In genomic region chr11:98711011-98711410, GRCh38 we compare ENCODE assay signal across 14 cellular contexts.
"Had no signal": no experiment of that assay in that cellular context is flagged by ENCODE, and none has a peak within 500 bp of the region (broad histone marks: within the 10 kb centered on the region; RNA-seq: fewer than 3 reads in every experiment).

No MANE protein-coding gene starts in this region.

- FAIRE-seq: kidney had no signal

- H3K9me3 ChIP-seq: gastrocnemius medialis, neutrophil had no signal

- H3K4me3 Mint-ChIP-seq: activated CD8-positive, alpha-beta T cell treated with anti-CD3 and anti-CD28 coated beads, Interleukin-2, amount 10 ng/mL, durations not matched to agents 7 days and 5 days; activated naive CD8-positive, alpha-beta T cell treated with anti-CD3 and anti-CD28 coated beads, Interleukin-2, amount 10 ng/mL, durations not matched to agents 7 days and 5 days; stimulated activated naive B cell treated with anti-CD40 and anti-IgM and Interleukin-4, amounts not matched to agents 10 μg/mL and 1 μg/mL and 100 μg/mL, for 72 hours; WTC11 had no signal

- H3K36me3 Mint-ChIP-seq: activated naive CD8-positive, alpha-beta T cell treated with anti-CD3 and anti-CD28 coated beads, Interleukin-2, amount 10 ng/mL, durations not matched to agents 7 days and 5 days; stimulated activated naive B cell treated with anti-CD40 and anti-IgM and Interleukin-4, amounts not matched to agents 10 μg/mL and 1 μg/mL and 100 μg/mL, for 72 hours had no signal

- H3K27me3 Mint-ChIP-seq: activated naive CD8-positive, alpha-beta T cell treated with anti-CD3 and anti-CD28 coated beads, Interleukin-2, amount 10 ng/mL, durations not matched to agents 7 days and 5 days; stimulated activated naive B cell treated with anti-CD40 and anti-IgM and Interleukin-4, amounts not matched to agents 10 μg/mL and 1 μg/mL and 100 μg/mL, for 72 hours had no signal

- H3K36me3 ChIP-seq: gastrocnemius medialis, neutrophil, spleen had no signal

- DNase-seq: activated CD4-positive, alpha-beta T cell treated with anti-CD3 and anti-CD28 coated beads for 48 hours; activated CD8-positive, alpha-beta memory T cell treated with anti-CD3 and anti-CD28 coated beads, Interleukin-2, amount 50 U/mL, for 48 hours; activated CD8-positive, alpha-beta T cell treated with anti-CD3 and anti-CD28 coated beads, Interleukin-2, amount 10 ng/mL, durations not matched to agents 7 days and 5 days; activated naive CD8-positive, alpha-beta T cell treated with anti-CD3 and anti-CD28 coated beads, Interleukin-2, amount 10 ng/mL, durations not matched to agents 7 days and 5 days; caudate nucleus; effector memory CD4-positive, alpha-beta T cell; gastrocnemius medialis; kidney; spleen; stimulated activated CD4-positive, alpha-beta T cell treated with anti-CD3 and anti-CD28 coated beads, Interleukin-1b, Interleukin-23, amount 100 ng/mL, for 48 hours; stimulated activated naive B cell treated with anti-CD40 and anti-IgM and Interleukin-4, amounts not matched to agents 10 μg/mL and 1 μg/mL and 100 μg/mL, for 72 hours had no signal

- H3K4me3 ChIP-seq: coronary artery, gastrocnemius medialis, spleen had no signal

- H3K27me3 ChIP-seq: gastrocnemius medialis, neutrophil, spleen had no signal

- ATAC-seq: activated CD8-positive, alpha-beta T cell treated with anti-CD3 and anti-CD28 coated beads, Interleukin-2, amount 10 ng/mL, durations not matched to agents 7 days and 5 days; gastrocnemius medialis; stimulated activated naive B cell treated with anti-CD40 and anti-IgM and Interleukin-4, amounts not matched to agents 10 μg/mL and 1 μg/mL and 100 μg/mL, for 72 hours; WTC11 had no signal

- H3K27ac ChIP-seq: coronary artery, gastrocnemius medialis, neutrophil, spleen had no signal

- H3K27ac Mint-ChIP-seq: activated CD8-positive, alpha-beta T cell treated with anti-CD3 and anti-CD28 coated beads, Interleukin-2, amount 10 ng/mL, durations not matched to agents 7 days and 5 days; activated naive CD8-positive, alpha-beta T cell treated with anti-CD3 and anti-CD28 coated beads, Interleukin-2, amount 10 ng/mL, durations not matched to agents 7 days and 5 days; stimulated activated naive B cell treated with anti-CD40 and anti-IgM and Interleukin-4, amounts not matched to agents 10 μg/mL and 1 μg/mL and 100 μg/mL, for 72 hours; WTC11 had no signal

- H3K4me1 ChIP-seq: gastrocnemius medialis, spleen had no signal

- H3K4me1 Mint-ChIP-seq: activated naive CD8-positive, alpha-beta T cell treated with anti-CD3 and anti-CD28 coated beads, Interleukin-2, amount 10 ng/mL, durations not matched to agents 7 days and 5 days; stimulated activated naive B cell treated with anti-CD40 and anti-IgM and Interleukin-4, amounts not matched to agents 10 μg/mL and 1 μg/mL and 100 μg/mL, for 72 hours; WTC11 had no signal
